Comparison of ENCODE assay signal across 9 cellular contexts in genomic region chr15:68789921-68790575, GRCh38. TPM values are rescaled to one million over a fixed set of nuclear protein-coding genes. Genes with fewer than 3 reads are reported as not detected.
DNase-seq lines count a peak whose midpoint lies in the region; ATAC-seq, FAIRE-seq and TF ChIP-seq lines count a peak whose summit lies in the region.
"Had no signal": no experiment of that assay in that cellular context is flagged by ENCODE, and none has a peak within 500 bp of the region (broad histone marks: within the 10 kb centered on the region; RNA-seq: fewer than 3 reads in every experiment).

No MANE protein-coding gene starts in this region.

- CTCF ChIA-PET in mammary epithelial cell (lab: Charles Lee; ENCODE audit: low non-redundant PET) = no interaction called here
- CTCF ChIA-PET in GM12878 (lab: Yijun Ruan, JAX) = no interaction called here

- H3K9ac ChIP-seq in mammary epithelial cell (ENCODE audit: insufficient read depth, low read length) (no peak overlapping the region), GM12878 (ENCODE audit: control insufficient read depth, insufficient read depth, low read length) (no peak overlapping the region)

- no peaks in the 10 kb centered on the region for H4K20me1 ChIP-seq in mammary epithelial cell (ENCODE audit: insufficient read depth, low read length)
- H4K20me1 ChIP-seq in GM12878 (ENCODE audit: control insufficient read depth, insufficient read depth) = peaks cover 9% of the 10 kb centered on the region; the same call in 1 of the 2 replicates

- H3K4me3 ChIP-seq in breast epithelium (no peak overlapping the region), mammary epithelial cell (replicated peaks in 1 of 3; ENCODE audit: insufficient read depth in 1 of 3, low read depth in 2 of 3, low read length in 3 of 3) (no peak overlapping the region), GM12878 (no peak overlapping the region), tibial nerve (no peak overlapping the region), small intestine (ENCODE audit: low read depth in 1 of 2, low read length in 2 of 2) (no peak overlapping the region), SJCRH30 (no peak overlapping the region)

- H3K79me2 ChIP-seq in mammary epithelial cell (ENCODE audit: insufficient read depth, low read length) (peaks cover 93% of the 10 kb centered on the region), GM12878 (ENCODE audit: control insufficient read depth, insufficient read depth, low read length) (peaks cover 75% of the 10 kb centered on the region)

- TF ChIP-seq POLR2A in breast epithelium (IDR thresholded peaks at IDR 0.05) (no peak), GM12878 (IDR thresholded peaks at IDR 0.05; ENCODE audit: low read depth, low read length) (no peak), tibial nerve (IDR thresholded peaks at IDR 0.05) (no peak)

- BruUV-seq in mammary epithelial cell (replicated peaks; lab: Mats Ljungman, UMichigan) (no TSS peak), GM12878 (replicated peaks; lab: Mats Ljungman, UMichigan) (no TSS peak)

- TF ChIP-seq RAD21 in GM12878 (IDR thresholded peaks at IDR 0.05; ENCODE audit: insufficient read depth, low read depth, low read length) = no peak

- H2AFZ ChIP-seq in mammary epithelial cell (ENCODE audit: low read depth, low read length) (no peak overlapping the region), GM12878 (ENCODE audit: control insufficient read depth, low read depth, low read length) (no peak overlapping the region)

- no peaks in the 10 kb centered on the region for H3K36me3 ChIP-seq in breast epithelium
- no peaks in the 10 kb centered on the region for H3K36me3 ChIP-seq in mammary epithelial cell (ENCODE audit: insufficient read depth, low read length)
- peaks cover 20 to 28% of the 10 kb centered on the region in 2 experiments for H3K36me3 ChIP-seq in GM12878 (ENCODE audit: control insufficient read depth in 2 of 2, insufficient read depth in 2 of 2, low read length in 1 of 2)
- peaks cover 0 to 17% (median 12%) of the 10 kb centered on the region in 3 donors for H3K36me3 ChIP-seq in tibial nerve
- peaks cover 0 to 2% of the 10 kb centered on the region in 2 donors for H3K36me3 ChIP-seq in small intestine (ENCODE audit: control insufficient read depth in 2 of 2, insufficient read depth in 2 of 2, low read length in 2 of 2)
- H3K36me3 ChIP-seq in SJCRH30 = peaks cover 24% of the 10 kb centered on the region

- SMC1A ChIA-PET in GM12878 (lab: Charles Lee; ENCODE audit: uncharacterized antibody, unreplicated experiment) = interaction anchor here (2.0 kb wide), 1 partner anchor 78 kb away, joined by 4 read pairs; no protein-coding TSS in a partner anchor

- RAD21 ChIA-PET in GM12878 (lab: Charles Lee; ENCODE audit: unreplicated experiment) = no interaction called here

- POLR2A ChIA-PET in GM12878 (lab: Charles Lee) = no interaction called here

- H3K4me2 ChIP-seq in mammary epithelial cell (ENCODE audit: insufficient read depth, low read depth, low read length) = no peak overlapping the region
- no peak overlapping the region for H3K4me2 ChIP-seq in GM12878 (ENCODE audit: control insufficient read depth, insufficient read depth)

- DNase-seq in breast epithelium (ENCODE audit: low spot score in 2 of 2) (no peak), mammary epithelial cell (no peak), GM12878 (ENCODE audit: low read depth, low spot score) (no peak), tibial nerve (ENCODE audit: low spot score in 2 of 2) (no peak), small intestine (no peak), SW480 (ENCODE audit: low spot score) (no peak), SJCRH30 (no peak)
- DNase-seq: T1000 had no signal

- dilution Hi-C loops in mammary epithelial cell (cut with HindIII; ENCODE audit: low sequenced_read_pairs) = no loop called here

- peaks cover 31 to 62% of the 10 kb centered on the region in 2 donors for H3K4me1 ChIP-seq in breast epithelium
- peaks cover 48% of the 10 kb centered on the region for H3K4me1 ChIP-seq in mammary epithelial cell (ENCODE audit: insufficient read depth, low read length)
- peaks cover 56% of the 10 kb centered on the region for H3K4me1 ChIP-seq in GM12878 (ENCODE audit: control insufficient read depth, insufficient read depth, low read length)
- H3K4me1 ChIP-seq in tibial nerve = peaks cover 2 to 71% (median 48%) of the 10 kb centered on the region in 4 donors
- H3K4me1 ChIP-seq in small intestine (ENCODE audit: control insufficient read depth in 2 of 2, insufficient read depth in 1 of 2, low read depth in 1 of 2, low read length in 1 of 2) = peaks cover 7 to 35% of the 10 kb centered on the region in 2 donors
- H3K4me1 ChIP-seq in SJCRH30 = no peaks in the 10 kb centered on the region

- intact Hi-C loops in breast epithelium (cut with DNase I; ENCODE audit: low total_unique reads) (no loop called here), mammary epithelial cell (cut with micrococcal nuclease) (loop anchor here (10.0 kb wide), 1 partner anchor 265 kb away; no protein-coding TSS in a partner anchor), GM12878 (cut with micrococcal nuclease; ENCODE audit: unreplicated experiment) (no loop called here)

- no peak for TF ChIP-seq CTCF in breast epithelium (IDR thresholded peaks at IDR 0.05)
- TF ChIP-seq CTCF in mammary epithelial cell (conservative IDR thresholded peaks at IDR 0.05 in 1 of 2, IDR thresholded peaks at IDR 0.05 in 1 of 2; ENCODE audit: extremely low read depth in 1 of 2, insufficient read depth in 1 of 2, low read depth in 1 of 2, low read length in 2 of 2) = no peak
- TF ChIP-seq CTCF in GM12878 (IDR thresholded peaks at IDR 0.05 in 2 of 3, conservative IDR thresholded peaks at IDR 0.05 in 1 of 3; ENCODE audit: control insufficient read depth in 2 of 3, extremely low read depth in 1 of 3, insufficient read depth in 1 of 3, low read depth in 3 of 3, low read length in 3 of 3) = no peak
- no peak for TF ChIP-seq CTCF in tibial nerve (IDR thresholded peaks at IDR 0.05)

- TF ChIP-seq EP300 in GM12878 (IDR thresholded peaks at IDR 0.05; ENCODE audit: borderline replicate concordance in 1 of 2, control insufficient read depth in 1 of 2, low read depth in 2 of 2, low read length in 2 of 2) = no peak
- TF ChIP-seq EP300 in tibial nerve (IDR thresholded peaks at IDR 0.05) = no peak

- in situ Hi-C loops in mammary epithelial cell (cut with MboI; ENCODE audit: low sequenced_read_pairs in 2 of 2) = loop anchor here in 1 of 2 donors (10.0 kb wide), 1 partner anchor 85 kb away; no protein-coding TSS in a partner anchor
- in situ Hi-C loops in GM12878 (cut with MboI) = no loop called here

- WGBS in mammary epithelial cell (ENCODE audit: low coverage, missing lambda C conversion rate) = 39% methylated on average over 11 of the region's 12 CpGs
- WGBS in GM12878 (ENCODE audit: insufficient coverage, insufficient replicate concordance, low lambda C conversion rate, missing lambda C conversion rate) = 80% methylated on average over 12 of the region's 12 CpGs
- 33 to 41% methylated on average over 12 of the region's 12 CpGs for WGBS in tibial nerve, 2 donors
- WGBS in small intestine, 3 donors = 59 to 81% (median 71%) methylated on average over 12 of the region's 12 CpGs

- H3K9me3 ChIP-seq in breast epithelium = no peaks in the 10 kb centered on the region
- H3K9me3 ChIP-seq in mammary epithelial cell (replicated peaks; ENCODE audit: insufficient read depth, low read length) = no peaks in the 10 kb centered on the region
- H3K9me3 ChIP-seq in GM12878 (replicated peaks; ENCODE audit: control insufficient read depth, insufficient read depth, low read length) = no peaks in the 10 kb centered on the region
- H3K9me3 ChIP-seq in tibial nerve = no peaks in the 10 kb centered on the region
- H3K9me3 ChIP-seq in small intestine (ENCODE audit: control insufficient read depth, low read depth) = no peaks in the 10 kb centered on the region
- H3K9me3 ChIP-seq in SJCRH30 (replicated peaks) = no peaks in the 10 kb centered on the region

- no peaks in the 10 kb centered on the region for H3K27me3 ChIP-seq in breast epithelium
- no peaks in the 10 kb centered on the region for H3K27me3 ChIP-seq in mammary epithelial cell (ENCODE audit: insufficient read depth, low read length)
- no peaks in the 10 kb centered on the region for H3K27me3 ChIP-seq in GM12878 (replicated peaks in 1 of 2; ENCODE audit: control insufficient read depth in 2 of 2, insufficient read depth in 2 of 2, low read length in 1 of 2)
- H3K27me3 ChIP-seq in layer of hippocampus (ENCODE audit: control insufficient read depth, insufficient read depth, low read length) = no peaks in the 10 kb centered on the region
- no peaks in the 10 kb centered on the region for H3K27me3 ChIP-seq in tibial nerve
- H3K27me3 ChIP-seq in small intestine (ENCODE audit: control insufficient read depth in 2 of 2, insufficient read depth in 2 of 2, low read length in 2 of 2) = no peaks in the 10 kb centered on the region
- H3K27me3 ChIP-seq in SJCRH30 = no peaks in the 10 kb centered on the region

- ATAC-seq in GM12878 = no peak

- H3K27ac ChIP-seq in breast epithelium = peak overlapping the region; percentile 87 to 92
- H3K27ac ChIP-seq in mammary epithelial cell (ENCODE audit: insufficient read depth, low read depth, low read length) = no peak overlapping the region
- peak overlapping the region; percentile 81 for H3K27ac ChIP-seq in GM12878 (ENCODE audit: control insufficient read depth, insufficient read depth)
- H3K27ac ChIP-seq in layer of hippocampus (ENCODE audit: low read depth, low read length) = peak overlapping the region; percentile 38
- peak overlapping the region in 3 of 4 donors; percentile 5 to 59 (median 20) for H3K27ac ChIP-seq in tibial nerve
- peak overlapping the region in 1 of 2 donors; percentile 43 for H3K27ac ChIP-seq in small intestine (ENCODE audit: low read depth in 1 of 2, low read length in 1 of 2)
- H3K27ac ChIP-seq in SJCRH30 = no peak overlapping the region

- FAIRE-seq in GM12878 (lab: Jason Lieb, UNC) (no peak), small intestine (lab: Jason Lieb, UNC) (no peak)

RNA-seq across cellular contexts. Expression of gene ANP32A, which starts 30.6 kb away (rescaled TPM):
- total RNA-seq in breast epithelium (10 to 100 TPM; 57.0 to 63.4 (median 62.8) TPM), mammary epithelial cell (100 to 1,000 TPM in 1 of 2 donors, 10 to 100 TPM in 1; 42.5 to 109 TPM), GM12878 (2014; rRNA removed) (113 and 115 TPM in 2 replicates), GM12878 (2014; rRNA removed; fragmentation: Illumina TruSeq; extraction: Trizol) (232 and 235 TPM in 2 replicates), GM12878 (2021) (227 and 244 TPM in 2 replicates), tibial nerve (10 to 100 TPM; 33.1 to 65.1 (median 41.1) TPM)
- polyA plus RNA-seq in mammary epithelial cell (52.0 TPM), GM12878 (2011; rRNA removed) (170 and 224 TPM in 2 replicates), GM12878 (2014; fragmentation: Illumina TruSeq; extraction: Trizol) (666 and 753 TPM in 2 replicates), GM12878 (2014; fragmentation: Nextera tagmentation; extraction: Ambion mirVana) (10 to 100 TPM; 29.6 to 35.3 TPM), GM12878 (2014; rRNA removed) (247 and 261 TPM in 2 replicates), GM12878 (2016; fragmentation: Nextera tagmentation; extraction: Ambion mirVana) (100 to 1,000 TPM; 232 to 271 TPM), small intestine (100 to 1,000 TPM in 1 of 3 donors, 10 to 100 TPM in 2; 56.2 to 147 (median 58.8) TPM)
- polyA minus RNA-seq in mammary epithelial cell = 37.7 TPM
- 115 and 122 TPM in 2 replicates for total RNA-seq in GM12878 (2013; cell fraction: nucleolus; rRNA removed)
- polyA plus RNA-seq in GM12878 (2011; ENCODE audit: low read depth) = 105 TPM
- polyA plus RNA-seq in GM12878 (2011; cell fraction: cytosol; rRNA removed) = 77.2 and 86.6 TPM in 2 replicates
- polyA plus RNA-seq in GM12878 (2011; cell fraction: nucleus; rRNA removed) = 56.0 and 69.4 TPM in 2 replicates
- polyA plus RNA-seq in GM12878 (2012) = 179 and 207 TPM in 2 replicates
- 62.1 and 70.0 TPM in 2 replicates for polyA minus RNA-seq in GM12878 (2011; rRNA and poly(A)+ RNA removed)
- polyA minus RNA-seq in GM12878 (2011; cell fraction: cytosol; rRNA and poly(A)+ RNA removed) = 39.3 and 49.7 TPM in 2 replicates
- 31.4 and 59.3 TPM in 2 replicates for polyA minus RNA-seq in GM12878 (2011; cell fraction: nucleus; rRNA and poly(A)+ RNA removed)
- 246 and 273 TPM in 2 replicates for total RNA-seq in SJCRH30 (2014; rRNA removed; shearing (Covaris generic))

Comparison
In these comparisons a context has a peak if more than half of its experiments do, and no peak if none do; other contexts are left out.
1. H3K27ac ChIP-seq: peak in breast epithelium (2 of 2), GM12878 (single experiment), layer of hippocampus (single experiment) and tibial nerve (3 of 4); none in mammary epithelial cell (single experiment) and SJCRH30 (single experiment).